In genomic region chr10:86585726-86586048, GRCh38 we compare ENCODE assay signal across 11 cellular contexts.
A peak's percentile ranks its signal among the peaks of the same experiment; 100 is the strongest.
DNase-seq lines count a peak whose midpoint lies in the region; ATAC-seq, FAIRE-seq and TF ChIP-seq lines count a peak whose summit lies in the region.
"Had no signal": no experiment of that assay in that cellular context is flagged by ENCODE, and none has a peak within 500 bp of the region (broad histone marks: within the 10 kb centered on the region; RNA-seq: fewer than 3 reads in every experiment).

No MANE protein-coding gene starts in this region.

- no peaks in the 10 kb centered on the region for H3K9me2 ChIP-seq in GM23248 (ENCODE audit: insufficient read depth)
- H3K9me2 ChIP-seq in SK-N-SH, result no peaks in the 10 kb centered on the region

- H3K9ac ChIP-seq in GM23248 (no peak overlapping the region), SK-N-SH (no peak overlapping the region)

- intact Hi-C loops in mucosa of descending colon (cut with DNase I, micrococcal nuclease) (loop anchor here (5.0 to 10.0 kb wide), 2 partner anchors 183 to 191 kb away; no protein-coding TSS in a partner anchor), upper lobe of right lung (cut with DNase I) (no loop called here), sigmoid colon (cut with DNase I) (loop anchor here (1.0 to 5.0 kb wide), 2 partner anchors 63 to 186 kb away; partner anchors contain the start of gene WAPL)

- TF ChIP-seq EP300 in A549 (IDR thresholded peaks at IDR 0.05) (no peak), SK-N-SH (IDR thresholded peaks at IDR 0.05; ENCODE audit: borderline replicate concordance in 1 of 2, low read depth in 1 of 2, low read length in 1 of 2) (no peak), sigmoid colon (IDR thresholded peaks at IDR 0.05) (no peak)

- 0 out of 3 replicates have a peak, but pooled peaks cover 3% of the 10 kb centered on the region for H3K4me1 ChIP-seq in A549
- no peaks in the 10 kb centered on the region for H3K4me1 ChIP-seq in GM23248 (ENCODE audit: insufficient read depth)
- H3K4me1 ChIP-seq in SK-N-SH (ENCODE audit: control insufficient read depth in 1 of 2, insufficient read depth in 2 of 2, low read depth in 1 of 2, low read length in 1 of 2), result no peaks in the 10 kb centered on the region; a peak in 1 of 4 replicates
- no peaks in the 10 kb centered on the region for H3K4me1 ChIP-seq in mucosa of descending colon (ENCODE audit: low read depth)
- H3K4me1 ChIP-seq in upper lobe of right lung, result peaks cover 2% of the 10 kb centered on the region
- peaks cover 0 to 8% (median 5%) of the 10 kb centered on the region in 4 donors for H3K4me1 ChIP-seq in sigmoid colon

- ATAC-seq in A549 (0 out of 6 replicates have a peak, but pooled peaks of 1 of the 2 experiments have one; percentile 10), mucosa of descending colon (peak; percentile 25), upper lobe of right lung (no peak)

- peak overlapping the region; percentile 78; the same call in 1 of the 2 replicates for H2AFZ ChIP-seq in GM23248
- H2AFZ ChIP-seq in SK-N-SH (ENCODE audit: low read depth), result peak overlapping the region; percentile 17; the same call in 1 of the 2 replicates

- peak; percentile 21; the same call in 2 of the 3 replicates for TF ChIP-seq CTCF in A549 (IDR thresholded peaks at IDR 0.05)
- TF ChIP-seq CTCF in SK-N-SH (IDR thresholded peaks at IDR 0.05), result no peak
- no peak for TF ChIP-seq CTCF in mucosa of descending colon (IDR thresholded peaks at IDR 0.05)
- no peak for TF ChIP-seq CTCF in upper lobe of right lung (IDR thresholded peaks at IDR 0.05)
- peak in 1 of 4 experiments; percentile 54 for TF ChIP-seq CTCF in sigmoid colon (IDR thresholded peaks at IDR 0.05)

- 63% methylated on average over 4 of the region's 5 CpGs for WGBS in A549 (ENCODE audit: missing lambda C conversion rate)
- 51 to 54% methylated on average over 5 of the region's 5 CpGs for WGBS in GM23248 (ENCODE audit: low coverage in 1 of 2, low lambda C conversion rate in 2 of 2, missing lambda C conversion rate in 2 of 2), 2 experiments
- 32% methylated on average over 4 of the region's 5 CpGs for WGBS in SK-N-SH (ENCODE audit: low lambda C conversion rate)
- WGBS in sigmoid colon, 2 donors, result 57 to 62% methylated on average over 5 of the region's 5 CpGs

- H3K4me3 ChIP-seq in A549 (no peak overlapping the region), GM23248 (no peak overlapping the region), SK-N-SH (ENCODE audit: low read depth in 2 of 2, low read length in 1 of 2) (peak overlapping the region in 1 of 2 experiments; percentile 48; a peak in 1 of 4 replicates), mucosa of descending colon (no peak overlapping the region), upper lobe of right lung (no peak overlapping the region), sigmoid colon (no peak overlapping the region)
- H3K4me3 ChIP-seq: tibial artery had no signal

- H3K4me2 ChIP-seq in A549, result no peak overlapping the region
- no peak overlapping the region for H3K4me2 ChIP-seq in GM23248 (ENCODE audit: unreplicated experiment)
- H3K4me2 ChIP-seq in SK-N-SH, result no peak overlapping the region

- H3K79me2 ChIP-seq in GM23248 (ENCODE audit: insufficient read depth) (no peaks in the 10 kb centered on the region), SK-N-SH (ENCODE audit: insufficient read depth) (no peaks in the 10 kb centered on the region)

- TF ChIP-seq POLR2A in A549 (IDR thresholded peaks at IDR 0.05; ENCODE audit: low read length) (no peak), sigmoid colon (IDR thresholded peaks at IDR 0.05) (no peak)

- no peak for TF ChIP-seq RAD21 in A549 (conservative IDR thresholded peaks at IDR 0.05 in 1 of 2, IDR thresholded peaks at IDR 0.05 in 1 of 2)
- no peak for TF ChIP-seq RAD21 in SK-N-SH (IDR thresholded peaks at IDR 0.05; ENCODE audit: low read length)

- FAIRE-seq in A549 (lab: Jason Lieb, UNC), result no peak
- FAIRE-seq: islet of Langerhans had no signal

- DNase-seq in A549 (ENCODE audit: low read depth in 1 of 2, low spot score in 1 of 2) (no peak), GM23248 (no peak), SK-N-SH (no peak), mucosa of descending colon (no peak), upper lobe of right lung (no peak), sigmoid colon (no peak), SIG-M5 treated with dmso at 0.1 percent for 504 hours (lab: John Stamatoyannopoulos, UW; ENCODE audit: unreplicated experiment) (no peak), SIG-M5 (lab: John Stamatoyannopoulos, UW) (no peak)
- DNase-seq: cortex of kidney had no signal

- H3K9me3 ChIP-seq in A549 (no peaks in the 10 kb centered on the region), GM23248 (ENCODE audit: low read depth) (no peaks in the 10 kb centered on the region), SK-N-SH (no peaks in the 10 kb centered on the region), mucosa of descending colon (no peaks in the 10 kb centered on the region), upper lobe of right lung (no peaks in the 10 kb centered on the region), sigmoid colon (no peaks in the 10 kb centered on the region)
- H3K9me3 ChIP-seq: tibial artery had no signal

- H4K20me1 ChIP-seq in GM23248 (ENCODE audit: insufficient read depth), result no peaks in the 10 kb centered on the region
- H4K20me1 ChIP-seq in SK-N-SH (ENCODE audit: insufficient read depth), result no peaks in the 10 kb centered on the region

- H3K27me3 ChIP-seq in GM23248 (replicated peaks; ENCODE audit: insufficient read depth) (no peaks in the 10 kb centered on the region), SK-N-SH (ENCODE audit: insufficient read depth) (no peaks in the 10 kb centered on the region), upper lobe of right lung (no peaks in the 10 kb centered on the region), sigmoid colon (no peaks in the 10 kb centered on the region)
- H3K27me3 ChIP-seq: tibial artery had no signal

- POLR2A ChIA-PET in A549 (lab: Yijun Ruan, JAX), result interaction anchor here (1.0 to 2.0 kb wide), 4 partner anchors 50 to 185 kb away, joined by 3 to 18 read pairs (median 3); no protein-coding TSS in a partner anchor
- POLR2A ChIA-PET in SK-N-SH (lab: Yijun Ruan, JAX), result interaction anchor here (1.0 kb wide), 1 partner anchor 186 kb away, joined by 4 read pairs; no protein-coding TSS in a partner anchor

- H3K36me3 ChIP-seq in GM23248 (ENCODE audit: low read depth), result no peaks in the 10 kb centered on the region
- no peaks in the 10 kb centered on the region for H3K36me3 ChIP-seq in SK-N-SH (replicated peaks in 1 of 2; ENCODE audit: control insufficient read depth in 1 of 2, insufficient read depth in 2 of 2, low read length in 1 of 2)
- no peaks in the 10 kb centered on the region for H3K36me3 ChIP-seq in mucosa of descending colon (ENCODE audit: low read depth)
- no peaks in the 10 kb centered on the region for H3K36me3 ChIP-seq in upper lobe of right lung
- H3K36me3 ChIP-seq in sigmoid colon, result no peaks in the 10 kb centered on the region
- H3K36me3 ChIP-seq: tibial artery had no signal

- in situ Hi-C loops in GM23248 (cut with MboI), result loop anchor here (10.0 kb wide), 1 partner anchor 191 kb away; no protein-coding TSS in a partner anchor

- H3F3A ChIP-seq in GM23248 (ENCODE audit: insufficient read depth) (no peaks in the 10 kb centered on the region), SK-N-SH (replicated peaks; ENCODE audit: insufficient read depth) (no peaks in the 10 kb centered on the region)

- H3K27ac ChIP-seq in A549 (0 out of 6 replicates have a peak overlapping the region, but pooled peaks of 1 of the 2 experiments have one; percentile 33), GM23248 (no peak overlapping the region), SK-N-SH (ENCODE audit: low read depth in 2 of 2, low read length in 1 of 2) (no peak overlapping the region), upper lobe of right lung (no peak overlapping the region), sigmoid colon (no peak overlapping the region)
- H3K27ac ChIP-seq: tibial artery had no signal

- CTCF ChIA-PET in A549 (lab: Yijun Ruan, JAX), result interaction anchor here (0.6 to 12.5 kb wide), 34 partner anchors 11 to 200 kb away, joined by 3 to 143 read pairs (median 4); partner anchors contain the start of gene WAPL
- CTCF ChIA-PET in SK-N-SH (lab: Yijun Ruan, JAX), result interaction anchor here (0.5 to 4.3 kb wide), 34 partner anchors 8 to 404 kb away, joined by 3 to 92 read pairs (median 4); partner anchors contain the start of gene WAPL

TF ChIP-seq in A549, 52 proteins besides CTCF, POLR2A, EP300 and RAD21 (continues in another document):
- TF ChIP-seq BHLHE40 (IDR thresholded peaks at IDR 0.05; ENCODE audit: low read depth, low read length) (no peak), USF2 (IDR thresholded peaks at IDR 0.05) (no peak), ZC3H11A (IDR thresholded peaks at IDR 0.05) (no peak)
- TF ChIP-seq, protein P1, sequence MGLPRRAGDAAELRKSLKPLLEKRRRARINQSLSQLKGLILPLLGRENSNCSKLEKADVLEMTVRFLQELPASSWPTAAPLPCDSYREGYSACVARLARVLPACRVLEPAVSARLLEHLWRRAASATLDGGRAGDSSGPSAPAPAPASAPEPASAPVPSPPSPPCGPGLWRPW (IDR thresholded peaks at IDR 0.05), result no peak

TF ChIP-seq in SK-N-SH, 30 proteins besides CTCF, POLR2A, EP300 and RAD21:
- TF ChIP-seq TAF1 (IDR thresholded peaks at IDR 0.05; ENCODE audit: borderline replicate concordance, low read depth, low read length) (no peak), TEAD4 (IDR thresholded peaks at IDR 0.05; ENCODE audit: borderline replicate concordance, insufficient read depth) (no peak), JUND (IDR thresholded peaks at IDR 0.05) (no peak), POLR2AphosphoS5 (IDR thresholded peaks at IDR 0.05; ENCODE audit: low read depth, low read length) (no peak), EZH2phosphoT487 (IDR thresholded peaks at IDR 0.05; ENCODE audit: borderline replicate concordance, low read depth) (no peak)

Comparison
In these comparisons a context has a peak if more than half of its experiments do, and no peak if none do; other contexts are left out.
1. Of the 12 proteins assayed by ChIP-seq in both A549 and SK-N-SH: peak only in A549: CTCF; only in SK-N-SH: none; in both: none; in neither: 11.